ENCODE assay signal across 9 cellular contexts in genomic region chr20:47276856-47277541, GRCh38.
DNase-seq lines count a peak whose midpoint lies in the region; ATAC-seq, FAIRE-seq and TF ChIP-seq lines count a peak whose summit lies in the region.
"Had no signal": no experiment of that assay in that cellular context is flagged by ENCODE, and none has a peak within 500 bp of the region (broad histone marks: within the 10 kb centered on the region; RNA-seq: fewer than 3 reads in every experiment).

No MANE protein-coding gene starts in this region.

- ATAC-seq in HepG2 (no peak), right lobe of liver (no peak), aorta (ENCODE audit: low FRiP score) (peak; percentile 50), HG03442 (IDR thresholded peaks at IDR 0.05; ENCODE audit: unreplicated experiment) (no peak), GM21528 (IDR thresholded peaks at IDR 0.05; ENCODE audit: low FRiP score, unreplicated experiment) (no peak)

- H3K79me2 ChIP-seq in HepG2 (ENCODE audit: insufficient read depth, low read length) = peaks cover 36% of the 10 kb centered on the region

- no peak for DNase-seq in HepG2 (ENCODE audit: low spot score)
- no peak for DNase-seq in right lobe of liver
- DNase-seq in dorsolateral prefrontal cortex = peak in 9 of 10 donors; percentile 23 to 72 (median 51)
- DNase-seq in mucosa of gallbladder (ENCODE audit: low spot score) = peak; percentile 34
- DNase-seq in aorta = peak; percentile 79 to 82
- no peak for DNase-seq in activated CD4-positive, alpha-beta T cell treated with anti-CD3 and anti-CD28 coated beads for 4 hours
- DNase-seq: NCI-H1048 had no signal

- H3K4me1 ChIP-seq in HepG2 (ENCODE audit: insufficient read depth, low read length) (peaks cover 23% of the 10 kb centered on the region), right lobe of liver (peaks cover 0 to 11% (median 2%) of the 10 kb centered on the region in 4 donors), aorta (ENCODE audit: control insufficient read depth in 1 of 2, insufficient read depth in 2 of 2, low read length in 2 of 2) (peaks cover 2 to 8% of the 10 kb centered on the region in 2 donors)

- no peak for TF ChIP-seq EP300 in HepG2 (IDR thresholded peaks at IDR 0.05; ENCODE audit: low read depth in 2 of 2, low read length in 2 of 2)
- no peak for TF ChIP-seq EP300 in HepG2 (CRISPR knock-in tag; IDR thresholded peaks at IDR 0.05; ENCODE audit: borderline replicate concordance)

- 97% methylated on average over 8 of the region's 8 CpGs for WGBS in HepG2 (ENCODE audit: low lambda C conversion rate)
- 54% methylated on average over 8 of the region's 8 CpGs for WGBS in right lobe of liver (ENCODE audit: insufficient coverage, low coverage, low lambda C conversion rate, missing lambda C conversion rate)
- WGBS in aorta, 2 donors = 11 to 15% methylated on average over 8 of the region's 8 CpGs

- H3K27me3 ChIP-seq in HepG2 (ENCODE audit: control insufficient read depth in 1 of 2, insufficient read depth in 2 of 2, low read length in 2 of 2) (no peaks in the 10 kb centered on the region), right lobe of liver (no peaks in the 10 kb centered on the region), dorsolateral prefrontal cortex (no peaks in the 10 kb centered on the region), aorta (ENCODE audit: control insufficient read depth in 1 of 2, insufficient read depth in 2 of 2, low read length in 1 of 2) (no peaks in the 10 kb centered on the region)

- H4K20me1 ChIP-seq in HepG2 (ENCODE audit: insufficient read depth, low read length) = peaks cover 40% of the 10 kb centered on the region

- no peak for TF ChIP-seq RAD21 in HepG2 (CRISPR knock-in tag; IDR thresholded peaks at IDR 0.05)

- no peak for TF ChIP-seq POLR2A in HepG2 (IDR thresholded peaks at IDR 0.05; ENCODE audit: insufficient read depth in 1 of 2, low read depth in 2 of 2, low read length in 2 of 2)
- TF ChIP-seq POLR2A in right lobe of liver (IDR thresholded peaks at IDR 0.05) = no peak

- H3K36me3 ChIP-seq in HepG2 (replicated peaks in 1 of 2; ENCODE audit: control insufficient read depth in 1 of 2, insufficient read depth in 2 of 2, low read length in 2 of 2) = peaks cover 49 to 89% of the 10 kb centered on the region in 2 experiments
- H3K36me3 ChIP-seq in right lobe of liver = peaks cover 0 to 11% (median 8%) of the 10 kb centered on the region in 4 donors
- peaks cover 2 to 7% of the 10 kb centered on the region in 2 donors for H3K36me3 ChIP-seq in aorta (ENCODE audit: control insufficient read depth in 1 of 2, insufficient read depth in 2 of 2, low read length in 1 of 2)

- CTCF ChIA-PET in HepG2 (lab: Yijun Ruan, JAX; ENCODE audit: low intra/inter-chr PET ratio, low total read pairs) = no interaction called here

- H2AFZ ChIP-seq in HepG2 (ENCODE audit: low read length) = no peak overlapping the region

- intact Hi-C loops in HepG2 (cut with micrococcal nuclease; ENCODE audit: unreplicated experiment) (no loop called here), right lobe of liver (cut with DNase I) (loop anchor here (5.0 to 10.0 kb wide), 2 partner anchors 105 to 108 kb away; no protein-coding TSS in a partner anchor), dorsolateral prefrontal cortex (cut with DNase I) (loop anchor here (5.0 to 10.0 kb wide), 2 partner anchors 40 to 78 kb away; partner anchors contain the start of gene ZMYND8 (in 1 of the 2)), aorta (cut with DNase I) (loop anchor here in 1 of 2 donors (10.0 kb wide), 1 partner anchor 368 kb away; no protein-coding TSS in a partner anchor)

- POLR2A ChIA-PET in HepG2 (lab: Yijun Ruan, JAX) = interaction anchor here (6.8 kb wide), 1 partner anchor 81 kb away, joined by 76 read pairs; the partner anchor contains the start of gene ZMYND8

- H3K9me3 ChIP-seq in HepG2 (ENCODE audit: low read length) (no peaks in the 10 kb centered on the region), right lobe of liver (no peaks in the 10 kb centered on the region), aorta (ENCODE audit: control insufficient read depth, low read length) (no peaks in the 10 kb centered on the region)

- TF ChIP-seq CTCF in HepG2 (CRISPR knock-in tag; IDR thresholded peaks at IDR 0.05) (no peak), right lobe of liver (IDR thresholded peaks at IDR 0.05) (no peak), dorsolateral prefrontal cortex (IDR thresholded peaks at IDR 0.05 in 54 of 56, conservative IDR thresholded peaks at IDR 0.05 in 2 of 56; ENCODE audit: low read depth in 1 of 56, partially characterized antibody in 56 of 56) (peak in 2 of 56 donors; percentile 14)

- no peak overlapping the region for H3K9ac ChIP-seq in HepG2 (ENCODE audit: insufficient read depth, low read depth, low read length)

- no peak overlapping the region for H3K27ac ChIP-seq in HepG2 (ENCODE audit: extremely low read length, insufficient read depth, low read length)
- H3K27ac ChIP-seq in right lobe of liver = no peak overlapping the region
- H3K27ac ChIP-seq in dorsolateral prefrontal cortex = peak overlapping the region; percentile 4 to 91 (median 79)
- peak overlapping the region in 1 of 2 donors; percentile 79 for H3K27ac ChIP-seq in aorta (ENCODE audit: low read depth in 1 of 2, low read length in 2 of 2)

- in situ Hi-C loops in HepG2 (cut with HindIII; ENCODE audit: extremely low pct_ligation_motif_present, low pct_unique_long_range_greater_than_20kb) = loop anchor here (10.0 kb wide), 1 partner anchor 108 kb away; no protein-coding TSS in a partner anchor

- BruUV-seq in HepG2 (replicated peaks; lab: Mats Ljungman, UMichigan) = no TSS peak

- no peak overlapping the region for H3K4me2 ChIP-seq in HepG2 (ENCODE audit: low read depth, low read length)

- FAIRE-seq in HepG2 (lab: Jason Lieb, UNC) = no peak

- H3K4me3 ChIP-seq in HepG2 (replicated peaks in 1 of 3; ENCODE audit: insufficient read depth in 1 of 3, low read depth in 2 of 3, low read length in 3 of 3) (no peak overlapping the region), right lobe of liver (no peak overlapping the region), dorsolateral prefrontal cortex (peak overlapping the region in 6 of 59 donors; percentile 5 to 32 (median 16)), aorta (ENCODE audit: low read length in 2 of 2) (no peak overlapping the region)

TF ChIP-seq in HepG2, 621 proteins besides CTCF, POLR2A, EP300 and RAD21:
- TF ChIP-seq POLR2AphosphoS5 (IDR thresholded peaks at IDR 0.05; ENCODE audit: low read depth, low read length) = peak; percentile 22; the same call in 1 of the 2 replicates
- TF ChIP-seq ZNF572 (CRISPR knock-in tag; IDR thresholded peaks at IDR 0.05) = no peak
- no peak for TF ChIP-seq TCF7L2 (IDR thresholded peaks at IDR 0.05; ENCODE audit: low read depth, low read length)
- TF ChIP-seq ZBTB33 (CRISPR knock-in tag; IDR thresholded peaks at IDR 0.05) = peak; percentile 55; the same call in 1 of the 2 replicates
- peak; percentile 59 for TF ChIP-seq POLR2G (IDR thresholded peaks at IDR 0.05; ENCODE audit: low read depth, low read length)
- TF ChIP-seq ZNF281 (CRISPR knock-in tag; IDR thresholded peaks at IDR 0.05; ENCODE audit: borderline replicate concordance) = 0 out of 2 replicates have a peak, but pooled peaks have one; percentile 16
- peak; percentile 98 for TF ChIP-seq RBM22 (optimal IDR thresholded peaks at IDR 0.05; ENCODE audit: low read length)
TF ChIP-seq in HepG2: peak in this region for 5.

Comparison
In these comparisons a context has a peak if more than half of its experiments do, and no peak if none do; other contexts are left out.
1. DNase-seq: peak in dorsolateral prefrontal cortex (9 of 10), mucosa of gallbladder (single experiment) and aorta (2 of 2); none in HepG2 (single experiment), right lobe of liver (0 of 3) and activated CD4-positive, alpha-beta T cell treated with anti-CD3 and anti-CD28 coated beads for 4 hours (0 of 2).
2. H3K27ac ChIP-seq: peak in dorsolateral prefrontal cortex (59 of 59); none in HepG2 (single experiment) and right lobe of liver (0 of 3).